In genomic region chr5:11385901-11386293, GRCh38 we compare ENCODE assay signal across 16 cellular contexts.
DNase-seq lines count a peak whose midpoint lies in the region; ATAC-seq and TF ChIP-seq lines count a peak whose summit lies in the region.
"Had no signal": no experiment of that assay in that cellular context is flagged by ENCODE, and none has a peak within 500 bp of the region (broad histone marks: within the 10 kb centered on the region; RNA-seq: fewer than 3 reads in every experiment).

No MANE protein-coding gene starts in this region.

- peaks cover 46% of the 10 kb centered on the region for H3K4me1 Mint-ChIP-seq in brain

- peak overlapping the region; percentile 63 to 92 (median 82) for H3K27ac Mint-ChIP-seq in brain
- H3K27ac Mint-ChIP-seq: activated CD4-positive, alpha-beta memory T cell treated with anti-CD3 and anti-CD28 coated beads for 36 hours had no signal

- peaks cover 14% of the 10 kb centered on the region for H3K27me3 Mint-ChIP-seq in brain

- H3K4me3 ChIP-seq in coronary artery = no peak overlapping the region
- H3K4me3 ChIP-seq: K562, upper lobe of right lung had no signal

- H3K4me3 Mint-ChIP-seq in brain = peak overlapping the region; percentile 51 to 80 (median 79)
- H3K4me3 Mint-ChIP-seq: activated CD4-positive, alpha-beta memory T cell treated with anti-CD3 and anti-CD28 coated beads for 36 hours had no signal

- TF ChIP-seq CTCF in brain (conservative IDR thresholded peaks at IDR 0.05) (no peak), coronary artery (IDR thresholded peaks at IDR 0.05) (no peak)

- no peak for ATAC-seq in HG02571 (IDR thresholded peaks at IDR 0.05; ENCODE audit: unreplicated experiment)
- ATAC-seq: K562 had no signal

- H3K27ac ChIP-seq in substantia nigra (ENCODE audit: low read depth, low read length, poor library complexity, severe bottlenecking) = peak overlapping the region; percentile 86
- H3K27ac ChIP-seq in coronary artery = no peak overlapping the region
- H3K27ac ChIP-seq: esophagus muscularis mucosa, upper lobe of right lung had no signal

- DNase-seq in NCI-H1417 (lab: John Stamatoyannopoulos, UW) = peak; percentile 34 to 73 (median 69)
- DNase-seq in NCI-H1417 treated with DMSO at 0.1 percent for 48 hours (lab: John Stamatoyannopoulos, UW) = no peak
- peak; percentile 48 for DNase-seq in iPS-NIHi7 (ENCODE audit: extremely low spot score)
- DNase-seq in substantia nigra (lab: John Stamatoyannopoulos, UW) = peak in 32 of 49 donors; percentile 18 to 80 (median 48)
- no peak for DNase-seq in NCI-H2029 (lab: John Stamatoyannopoulos, UW)
- DNase-seq in coronary artery (ENCODE audit: low spot score) = no peak
- DNase-seq: 8988T; activated CD4-positive, alpha-beta memory T cell treated with anti-CD3 and anti-CD28 coated beads for 36 hours; activated gamma-delta T cell; Caco-2; kidney glomerular epithelial cell; upper lobe of right lung had no signal

- peaks cover 47% of the 10 kb centered on the region for H3K36me3 Mint-ChIP-seq in brain
- H3K36me3 Mint-ChIP-seq: activated CD4-positive, alpha-beta memory T cell treated with anti-CD3 and anti-CD28 coated beads for 36 hours had no signal

- H3K9me3 Mint-ChIP-seq in brain = peaks cover 0 to 12% (median 7%) of the 10 kb centered on the region in 5 experiments
- H3K9me3 Mint-ChIP-seq: activated CD4-positive, alpha-beta memory T cell treated with anti-CD3 and anti-CD28 coated beads for 36 hours had no signal

Comparison
In these comparisons a context has a peak if more than half of its experiments do, and no peak if none do; other contexts are left out.
1. DNase-seq: peak in NCI-H1417 (3 of 3), iPS-NIHi7 (single experiment) and substantia nigra (32 of 49); none in NCI-H1417 treated with DMSO at 0.1 percent for 48 hours (single experiment), NCI-H2029 (single experiment) and coronary artery (single experiment).